Comparison of ENCODE assay signal across 15 cellular contexts in genomic region chr6:45942953-45943352, GRCh38.
DNase-seq lines count a peak whose midpoint lies in the region; ATAC-seq and TF ChIP-seq lines count a peak whose summit lies in the region.
"Had no signal": no experiment of that assay in that cellular context is flagged by ENCODE, and none has a peak within 500 bp of the region (broad histone marks: within the 10 kb centered on the region; RNA-seq: fewer than 3 reads in every experiment).

No MANE protein-coding gene starts in this region.

- H3K27me3 ChIP-seq in left ventricle myocardium inferior (ENCODE audit: low read depth) (no peaks in the 10 kb centered on the region), right cardiac atrium (ENCODE audit: control insufficient read depth, insufficient read depth) (no peaks in the 10 kb centered on the region), psoas muscle (ENCODE audit: insufficient read depth in 3 of 3, low read length in 2 of 3) (no peaks in the 10 kb centered on the region), foreskin keratinocyte (no peaks in the 10 kb centered on the region)

- no peak overlapping the region for H3K4me3 ChIP-seq in left ventricle myocardium inferior
- no peak overlapping the region for H3K4me3 ChIP-seq in right cardiac atrium (ENCODE audit: low read length)
- H3K4me3 ChIP-seq in psoas muscle, result no peak overlapping the region
- H3K4me3 ChIP-seq: GM23248, HAP-1 had no signal

- DNase-seq in left ventricle myocardium inferior (no peak), right cardiac atrium (no peak), NCI-H526 (lab: John Stamatoyannopoulos, UW) (peak; percentile 23 to 60), psoas muscle (no peak), foreskin keratinocyte (no peak), AG08396 (ENCODE audit: low spot score) (no peak)
- DNase-seq: ACHN; AML-193; Caco-2; CD4-positive, alpha-beta T cell; GM23248; IMR-90 had no signal

- 61% methylated on average over 3 of the region's 3 CpGs for WGBS in right cardiac atrium
- WGBS in psoas muscle, 3 donors, result 28 to 49% (median 31%) methylated on average over 3 of the region's 3 CpGs

- H3K27ac ChIP-seq in left ventricle myocardium inferior (replicated peaks) (peak overlapping the region; percentile 64), right cardiac atrium (ENCODE audit: low read length) (no peak overlapping the region), psoas muscle (peak overlapping the region; percentile 64), foreskin keratinocyte (no peak overlapping the region)
- H3K27ac ChIP-seq: C4-2B, GM23248, HL-60 had no signal

- ATAC-seq in right cardiac atrium (no peak), psoas muscle (peak; percentile 60 to 81 (median 69)), foreskin keratinocyte (no peak)

- TF ChIP-seq CTCF in left ventricle myocardium inferior (IDR thresholded peaks at IDR 0.05; ENCODE audit: borderline replicate concordance) (no peak), psoas muscle (IDR thresholded peaks at IDR 0.05) (no peak), foreskin keratinocyte (conservative IDR thresholded peaks at IDR 0.05) (no peak)

- intact Hi-C loops in left ventricle myocardium inferior (cut with micrococcal nuclease), result no loop called here
- intact Hi-C loops in right cardiac atrium (cut with DNase I), result no loop called here
- intact Hi-C loops in psoas muscle (cut with DNase I), result no loop called here

- H3K4me1 ChIP-seq in left ventricle myocardium inferior, result peaks cover 63% of the 10 kb centered on the region
- H3K4me1 ChIP-seq in right cardiac atrium (ENCODE audit: control insufficient read depth, insufficient read depth, low read length), result peaks cover 17% of the 10 kb centered on the region
- peaks cover 41% of the 10 kb centered on the region for H3K4me1 ChIP-seq in psoas muscle
- H3K4me1 ChIP-seq in foreskin keratinocyte, result no peaks in the 10 kb centered on the region
- H3K4me1 ChIP-seq: Caco-2, HAP-1 had no signal

- H3K9me3 ChIP-seq in left ventricle myocardium inferior (replicated peaks) (no peaks in the 10 kb centered on the region), right cardiac atrium (ENCODE audit: control insufficient read depth, low read length) (no peaks in the 10 kb centered on the region), psoas muscle (no peaks in the 10 kb centered on the region)
- H3K9me3 ChIP-seq: Caco-2, HAP-1 had no signal

- H3K36me3 ChIP-seq in left ventricle myocardium inferior (peaks cover 45% of the 10 kb centered on the region), psoas muscle (ENCODE audit: insufficient read depth in 1 of 2, low read depth in 1 of 2) (peaks cover 4 to 68% of the 10 kb centered on the region in 2 donors)
- H3K36me3 ChIP-seq: HAP-1 had no signal

Comparison
In these comparisons a context has a peak if more than half of its experiments do, and no peak if none do; other contexts are left out.
1. H3K27ac ChIP-seq: peak in left ventricle myocardium inferior (single experiment) and psoas muscle (single experiment); none in right cardiac atrium (single experiment) and foreskin keratinocyte (single experiment).
2. DNase-seq: peak in NCI-H526 (2 of 2); none in left ventricle myocardium inferior (single experiment), right cardiac atrium (0 of 3), psoas muscle (0 of 2), foreskin keratinocyte (0 of 2) and AG08396 (single experiment).
3. ATAC-seq: peak in psoas muscle (4 of 4); none in right cardiac atrium (0 of 2) and foreskin keratinocyte (single experiment).